10 cellular contexts compared by ENCODE assay signal in genomic region chr7:69893915-69894314, GRCh38.
A peak's percentile ranks its signal among the peaks of the same experiment; 100 is the strongest.
DNase-seq lines count a peak whose midpoint lies in the region; ATAC-seq and TF ChIP-seq lines count a peak whose summit lies in the region.
"Had no signal": no experiment of that assay in that cellular context is flagged by ENCODE, and none has a peak within 500 bp of the region (broad histone marks: within the 10 kb centered on the region; RNA-seq: fewer than 3 reads in every experiment).

No MANE protein-coding gene starts in this region.

- no peak overlapping the region for H3K9ac ChIP-seq in neural progenitor cell

- H3K79me2 ChIP-seq in neural progenitor cell (ENCODE audit: low read depth), result no peaks in the 10 kb centered on the region

- H3K4me1 ChIP-seq in neural progenitor cell (peaks cover 13% of the 10 kb centered on the region), Peyer's patch (no peaks in the 10 kb centered on the region)
- H3K4me1 ChIP-seq: pancreas had no signal

- H3K27me3 ChIP-seq in neural progenitor cell, result no peaks in the 10 kb centered on the region
- no peaks in the 10 kb centered on the region for H3K27me3 ChIP-seq in Peyer's patch
- H3K27me3 ChIP-seq: pancreas had no signal

- H3K4me3 ChIP-seq in neural progenitor cell, result no peak overlapping the region
- no peak overlapping the region for H3K4me3 ChIP-seq in Peyer's patch
- H3K4me3 ChIP-seq: pancreas had no signal

- no peaks in the 10 kb centered on the region for H3K36me3 Mint-ChIP-seq in brain
- no peaks in the 10 kb centered on the region for H3K36me3 Mint-ChIP-seq in neural progenitor cell

- DNase-seq in GM10266 (ENCODE audit: extremely low spot score) (peak; percentile 18), NCI-H1436 (lab: John Stamatoyannopoulos, UW) (peak; percentile 27), neural progenitor cell (ENCODE audit: low spot score) (peak; percentile 41), HCEC 1CT (no peak), left colon (no peak), Peyer's patch (no peak)
- DNase-seq: pancreas had no signal

- H3K36me3 ChIP-seq in neural progenitor cell, result no peaks in the 10 kb centered on the region
- no peaks in the 10 kb centered on the region for H3K36me3 ChIP-seq in Peyer's patch
- H3K36me3 ChIP-seq: pancreas had no signal

- H3K9me3 Mint-ChIP-seq in brain (peaks cover 0 to 3% (median 0%) of the 10 kb centered on the region in 5 experiments), neural progenitor cell (no peaks in the 10 kb centered on the region)

- no peak overlapping the region for H3K4me2 ChIP-seq in neural progenitor cell

- H2AFZ ChIP-seq in neural progenitor cell (replicated peaks), result no peak overlapping the region

- H3F3A ChIP-seq in neural progenitor cell (ENCODE audit: low read depth), result peaks cover 2% of the 10 kb centered on the region

- H3K27ac ChIP-seq in neural progenitor cell (no peak overlapping the region), Peyer's patch (no peak overlapping the region)
- H3K27ac ChIP-seq: epithelial cell of prostate, pancreas had no signal

- H3K4me1 Mint-ChIP-seq in brain (peaks cover 68% of the 10 kb centered on the region), neural progenitor cell (peaks cover 58% of the 10 kb centered on the region)

- H3K27ac Mint-ChIP-seq in brain, result peak overlapping the region in 1 of 5 experiments; percentile 39
- H3K27ac Mint-ChIP-seq in neural progenitor cell, result no peak overlapping the region

- TF ChIP-seq POLR2A in Peyer's patch (IDR thresholded peaks at IDR 0.05), result no peak

- TF ChIP-seq CTCF in GM10266 (IDR thresholded peaks at IDR 0.05; ENCODE audit: control insufficient read depth, insufficient read depth, low read depth, missing control alignments), result peak; percentile 58
- TF ChIP-seq CTCF in brain (conservative IDR thresholded peaks at IDR 0.05), result peak; percentile 57 to 68
- peak; percentile 52 for TF ChIP-seq CTCF in neural progenitor cell (IDR thresholded peaks at IDR 0.05)
- peak in 1 of 6 experiments; percentile 17 for TF ChIP-seq CTCF in Peyer's patch (IDR thresholded peaks at IDR 0.05)

- H3K4me3 Mint-ChIP-seq in brain (no peak overlapping the region), neural progenitor cell (no peak overlapping the region)

- H3K27me3 Mint-ChIP-seq in brain (no peaks in the 10 kb centered on the region), neural progenitor cell (ENCODE audit: insufficient read depth, low read depth) (peaks cover 2% of the 10 kb centered on the region)

- intact Hi-C loops in left colon (cut with DNase I, micrococcal nuclease), result no loop called here

- ATAC-seq in left colon (no peak), GM18907 (IDR thresholded peaks at IDR 0.05; ENCODE audit: unreplicated experiment) (no peak)

- no peaks in the 10 kb centered on the region for H3K9me3 ChIP-seq in neural progenitor cell (ENCODE audit: low read depth)
- no peaks in the 10 kb centered on the region for H3K9me3 ChIP-seq in Peyer's patch
- H3K9me3 ChIP-seq: pancreas had no signal

- H4K20me1 ChIP-seq in neural progenitor cell (ENCODE audit: low read depth), result peaks cover 6% of the 10 kb centered on the region

Comparison
In these comparisons a context has a peak if more than half of its experiments do, and no peak if none do; other contexts are left out.
1. DNase-seq: peak in GM10266 (single experiment), NCI-H1436 (single experiment) and neural progenitor cell (single experiment); none in HCEC 1CT (single experiment), left colon (0 of 2) and Peyer's patch (0 of 3).